ENCODE assay signal across 33 cellular contexts in genomic region chr17:14515015-14515414, GRCh38.
A peak's percentile ranks its signal among the peaks of the same experiment; 100 is the strongest.
DNase-seq lines count a peak whose midpoint lies in the region; ATAC-seq, FAIRE-seq and TF ChIP-seq lines count a peak whose summit lies in the region.
"Had no signal": no experiment of that assay in that cellular context is flagged by ENCODE, and none has a peak within 500 bp of the region (broad histone marks: within the 10 kb centered on the region; RNA-seq: fewer than 3 reads in every experiment).

No MANE protein-coding gene starts in this region.

- in situ Hi-C loops in GM13976 (cut with MboI; ENCODE audit: low sequenced_read_pairs, unreplicated experiment), result no loop called here

- no peaks in the 10 kb centered on the region for H3K36me3 Mint-ChIP-seq in chondrocyte (ENCODE audit: low read depth)
- H3K36me3 Mint-ChIP-seq: memory B cell had no signal

- no peaks in the 10 kb centered on the region for H3K27me3 Mint-ChIP-seq in chondrocyte (ENCODE audit: low read depth)
- H3K27me3 Mint-ChIP-seq: memory B cell had no signal

- no peak for TF ChIP-seq RAD21 in A549 (conservative IDR thresholded peaks at IDR 0.05 in 1 of 2, IDR thresholded peaks at IDR 0.05 in 1 of 2)

- CTCF ChIA-PET in A549 (lab: Yijun Ruan, JAX), result no interaction called here

- peaks cover 7% of the 10 kb centered on the region for H3K4me1 Mint-ChIP-seq in chondrocyte (ENCODE audit: low read depth)
- H3K4me1 Mint-ChIP-seq: memory B cell had no signal

- no peak overlapping the region for H3K4me2 ChIP-seq in A549

- no peaks in the 10 kb centered on the region for H3K9me3 Mint-ChIP-seq in chondrocyte (ENCODE audit: low read depth)
- H3K9me3 Mint-ChIP-seq: activated T-helper 2 cell treated with anti-CD3 and anti-CD28 coated beads, Interferon-gamma antibody, Interleukin-2, Interleukin-4, amounts not matched to agents 10 μg/mL and 5 μg/mL and 100 μg/mL, durations not matched to agents 14 hours and 24 hours and 36 hours; memory B cell had no signal

- no peak overlapping the region for H3K4me3 Mint-ChIP-seq in chondrocyte (ENCODE audit: unreplicated experiment)
- H3K4me3 Mint-ChIP-seq: activated CD8-positive, alpha-beta T cell treated with anti-CD3 and anti-CD28 coated beads, Interleukin-2, amount 10 ng/mL, durations not matched to agents 7 days and 5 days; memory B cell; stimulated activated naive CD8-positive, alpha-beta T cell treated with anti-CD3 and anti-CD28 coated beads, Interleukin-15, Interleukin-2, amounts not matched to agents 100 ng/mL and 50 ng/mL, for 24 hours had no signal

- ATAC-seq in A549, result peak; percentile 48 to 64; a peak in 3 of 6 replicates
- ATAC-seq: activated CD8-positive, alpha-beta T cell treated with anti-CD3 and anti-CD28 coated beads, Interleukin-2, amount 10 ng/mL, durations not matched to agents 7 days and 5 days; left colon had no signal

- H3K4me3 ChIP-seq in A549 (no peak overlapping the region), foreskin fibroblast (ENCODE audit: low read depth in 1 of 2, low read length in 2 of 2) (no peak overlapping the region)
- H3K4me3 ChIP-seq: prostate gland, right lobe of liver, SJCRH30, spleen, thoracic aorta, vagina had no signal

- TF ChIP-seq EP300 in A549 (IDR thresholded peaks at IDR 0.05), result no peak

- DNase-seq in A549 (ENCODE audit: low read depth in 1 of 2, low spot score in 1 of 2) (peak in 1 of 2 experiments; percentile 27), ELR (ENCODE audit: low read depth) (peak; percentile 2), chondrocyte (ENCODE audit: low spot score) (no peak), foreskin fibroblast (peak; percentile 2 to 3), NCI-H146 (lab: John Stamatoyannopoulos, UW) (no peak), erythroblast (lab: John Stamatoyannopoulos, UW) (no peak), GM13976 (ENCODE audit: low spot score) (no peak)
- DNase-seq in activated T-cell treated with anti-CD3 and anti-CD28 coated beads, Interleukin-2, amount 50 U/mL, for 48 hours, result no peak
- DNase-seq: activated CD4-positive, alpha-beta T cell treated with anti-CD3 and anti-CD28 coated beads for 4 hours; activated CD8-positive, alpha-beta T cell treated with anti-CD3 and anti-CD28 coated beads, Interleukin-2, amount 10 ng/mL, durations not matched to agents 7 days and 5 days; activated naive CD4-positive, alpha-beta T cell treated with anti-CD3 and anti-CD28 coated beads, Interleukin-2, amount 50 U/mL, for 16 hours; amniotic stem cell; hippocampal formation; left colon; NCI-H1092; NCI-H187; NCI-H2171; NCI-H510A; right lobe of liver; SJCRH30; spleen; stimulated activated CD4-positive, alpha-beta T cell treated with anti-CD3 and anti-CD28 coated beads, Interleukin-2, amount 100 ng/mL, for 24 hours; SW 1271 had no signal

- 48% methylated on average over 3 of the region's 3 CpGs for WGBS in A549 (ENCODE audit: missing lambda C conversion rate)

- H3K9me3 ChIP-seq in A549, result no peaks in the 10 kb centered on the region
- H3K9me3 ChIP-seq: neutrophil, prostate gland, right lobe of liver, SJCRH30, spleen, thoracic aorta, vagina had no signal

- TF ChIP-seq POLR2A in A549 (IDR thresholded peaks at IDR 0.05; ENCODE audit: low read length) (no peak), erythroblast (IDR thresholded peaks at IDR 0.05; ENCODE audit: low read length) (no peak)

- H3K4me1 ChIP-seq in A549, result no peaks in the 10 kb centered on the region
- H3K4me1 ChIP-seq: prostate gland, right lobe of liver, SJCRH30, spleen, vagina had no signal

- H3K27ac Mint-ChIP-seq in chondrocyte (ENCODE audit: unreplicated experiment), result no peak overlapping the region
- H3K27ac Mint-ChIP-seq: activated CD8-positive, alpha-beta T cell treated with anti-CD3 and anti-CD28 coated beads, Interleukin-2, amount 10 ng/mL, durations not matched to agents 7 days and 5 days; activated T-helper 2 cell treated with anti-CD3 and anti-CD28 coated beads, Interferon-gamma antibody, Interleukin-2, Interleukin-4, amounts not matched to agents 10 μg/mL and 5 μg/mL and 100 μg/mL, durations not matched to agents 14 hours and 24 hours and 36 hours; memory B cell; stimulated activated naive CD8-positive, alpha-beta T cell treated with anti-CD3 and anti-CD28 coated beads, Interleukin-15, Interleukin-2, amounts not matched to agents 100 ng/mL and 50 ng/mL, for 24 hours had no signal

- TF ChIP-seq CTCF in A549 (IDR thresholded peaks at IDR 0.05) (no peak), chondrocyte (IDR thresholded peaks at IDR 0.05) (peak; percentile 31), foreskin fibroblast (IDR thresholded peaks at IDR 0.05; ENCODE audit: low read depth, low read length) (no peak), GM13976 (IDR thresholded peaks at IDR 0.05; ENCODE audit: borderline replicate concordance, control extremely low read depth, extremely low read depth, insufficient read depth, missing control alignments) (no peak)

- FAIRE-seq in A549 (lab: Jason Lieb, UNC), result no peak
- FAIRE-seq: endothelial cell of umbilical vein, frontal cortex, RCC 7860 had no signal

- POLR2A ChIA-PET in A549 (lab: Yijun Ruan, JAX), result no interaction called here

- H3K27ac ChIP-seq in A549, result no peak overlapping the region
- H3K27ac ChIP-seq: neutrophil, prostate gland, right lobe of liver, SJCRH30, spleen, thoracic aorta, vagina had no signal

TF ChIP-seq in A549, 52 proteins besides CTCF, POLR2A, EP300 and RAD21:
- TF ChIP-seq ESRRA (IDR thresholded peaks at IDR 0.05; ENCODE audit: borderline replicate concordance, low read length) (no peak), TFCP2L1 (CRISPR knock-in tag; IDR thresholded peaks at IDR 0.05) (no peak), JUN (IDR thresholded peaks at IDR 0.05) (no peak), ZNF302 (CRISPR knock-in tag; IDR thresholded peaks at IDR 0.05) (no peak), HEYL (CRISPR knock-in tag; IDR thresholded peaks at IDR 0.05) (no peak), MAFK (IDR thresholded peaks at IDR 0.05; ENCODE audit: partially characterized antibody) (no peak), NFE2L2 (conservative IDR thresholded peaks at IDR 0.05; ENCODE audit: low read length) (no peak), CBX8 (IDR thresholded peaks at IDR 0.05) (no peak), E2F6 (IDR thresholded peaks at IDR 0.05; ENCODE audit: borderline replicate concordance, low read depth) (no peak), MYC (IDR thresholded peaks at IDR 0.05; ENCODE audit: borderline replicate concordance, low read length) (no peak), ZC3H11A (IDR thresholded peaks at IDR 0.05) (no peak), PHF8 (IDR thresholded peaks at IDR 0.05; ENCODE audit: borderline replicate concordance, low read depth) (no peak), FOSL2 (IDR thresholded peaks at IDR 0.05) (no peak), FOSL2 (CRISPR knock-in tag; IDR thresholded peaks at IDR 0.05) (no peak)

Comparison
In these comparisons a context has a peak if more than half of its experiments do, and no peak if none do; other contexts are left out.
1. DNase-seq: peak in ELR (single experiment) and foreskin fibroblast (2 of 2); none in chondrocyte (single experiment), NCI-H146 (single experiment), erythroblast (0 of 2), GM13976 (single experiment) and activated T-cell treated with anti-CD3 and anti-CD28 coated beads, Interleukin-2, amount 50 U/mL, for 48 hours (0 of 2).